8 cellular contexts compared by ENCODE assay signal in the genomic region with DNA sequence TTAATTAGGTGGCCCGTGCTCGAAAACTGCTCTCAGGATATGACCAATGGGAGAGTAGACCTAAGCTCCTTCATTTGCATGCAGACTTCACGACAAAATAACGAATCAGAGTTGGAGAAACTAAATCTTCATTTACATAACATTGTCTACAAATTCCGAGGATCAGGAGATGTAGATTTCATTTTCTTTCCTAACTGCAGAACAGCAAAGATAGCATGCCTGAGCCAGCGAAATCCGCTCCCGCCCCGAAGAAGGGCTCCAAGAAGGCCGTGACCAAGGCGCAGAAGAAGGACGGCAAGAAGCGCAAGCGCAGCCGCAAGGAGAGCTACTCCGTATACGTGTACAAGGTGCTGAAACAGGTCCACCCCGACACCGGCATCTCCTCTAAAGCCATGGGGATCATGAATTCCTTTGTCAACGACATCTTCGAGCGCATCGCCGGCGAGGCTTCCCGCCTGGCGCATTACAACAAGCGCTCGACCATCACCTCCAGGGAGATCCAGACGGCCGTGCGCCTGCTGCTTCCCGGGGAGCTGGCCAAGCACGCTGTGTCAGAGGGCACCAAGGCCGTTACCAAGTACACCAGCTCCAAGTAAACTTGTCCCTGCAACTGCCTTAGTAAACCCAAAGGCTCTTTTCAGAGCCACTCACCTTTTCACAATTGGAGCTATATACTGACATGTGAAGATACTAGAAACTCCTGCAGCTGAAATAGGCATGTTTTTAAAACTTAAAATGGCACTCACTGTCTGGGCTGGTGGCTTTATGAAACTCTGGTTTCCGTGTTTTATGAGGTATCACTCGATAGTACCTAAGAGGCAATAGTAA.
DNase-seq lines count a peak whose midpoint lies in the region; FAIRE-seq and TF ChIP-seq lines count a peak whose summit lies in the region.

No MANE protein-coding gene starts in this region.

- peaks cover 5 to 16% of the 10 kb centered on the region in 2 donors for H3K4me1 ChIP-seq in duodenal mucosa (ENCODE audit: control insufficient read depth in 1 of 2, insufficient read depth in 2 of 2, low read length in 2 of 2)

- peak; percentile 52 for DNase-seq in GM10248 (ENCODE audit: extremely low spot score)
- DNase-seq in HK-2 (ENCODE audit: unreplicated experiment) = peak; percentile 61
- peak; percentile 41 to 46 for DNase-seq in activated CD4-positive, alpha-beta T cell treated with anti-CD3 and anti-CD28 coated beads for 4 hours
- DNase-seq in left kidney (ENCODE audit: low read depth, low spot score) = peak; percentile 97
- peak; percentile 60 to 61 for DNase-seq in stimulated activated CD8-positive, alpha-beta memory T cell treated with anti-CD3 and anti-CD28 coated beads, Interleukin-15, amount 100 ng/mL, for 48 hours (ENCODE audit: low read depth in 2 of 2)
- no peak for DNase-seq in D721Med (ENCODE audit: insufficient read length, low spot score)
- DNase-seq in NCI-H2196 (lab: John Stamatoyannopoulos, UW; ENCODE audit: unreplicated experiment) = no peak

- POLR2A ChIA-PET in GM10248 (lab: Yijun Ruan, JAX) = interaction anchor here (1.0 to 3.4 kb wide), 12 partner anchors 10 to 949 kb away, joined by 4 to 54 read pairs (median 6); a partner anchor contains a TSS

- H3K9me3 ChIP-seq in duodenal mucosa (ENCODE audit: control insufficient read depth in 1 of 2, low read length in 2 of 2) = no peaks in the 10 kb centered on the region

- H3K27ac ChIP-seq in duodenal mucosa (ENCODE audit: low read depth, low read length) = peak overlapping the region; percentile 30

- peak overlapping the region; percentile 67 to 81 for H3K4me3 ChIP-seq in duodenal mucosa (ENCODE audit: low read depth in 1 of 2, low read length in 2 of 2)

- FAIRE-seq in D721Med (lab: Jason Lieb, UNC) = no peak

- no peaks in the 10 kb centered on the region for H3K27me3 ChIP-seq in duodenal mucosa (ENCODE audit: control insufficient read depth in 1 of 2, insufficient read depth in 2 of 2, low read length in 2 of 2)

- TF ChIP-seq CTCF in GM10248 (IDR thresholded peaks at IDR 0.05; ENCODE audit: control extremely low read depth, extremely low read depth, low read depth, missing control alignments) (no peak), D721Med (IDR thresholded peaks at IDR 0.05; ENCODE audit: insufficient read depth, missing control alignments) (no peak)

- no peaks in the 10 kb centered on the region for H3K36me3 ChIP-seq in duodenal mucosa (ENCODE audit: control insufficient read depth in 1 of 2, insufficient read depth in 2 of 2, low read length in 2 of 2)

- H3K9ac ChIP-seq in duodenal mucosa (ENCODE audit: low read depth in 1 of 2, low read length in 2 of 2) = peak overlapping the region; percentile 60 to 83

- CTCF ChIA-PET in GM10248 (lab: Yijun Ruan, JAX) = interaction anchor here (0.7 to 5.7 kb wide), 14 partner anchors 8 to 944 kb away, joined by 3 to 47 read pairs (median 3); a partner anchor contains a TSS

Comparison
In these comparisons a context has a peak if more than half of its experiments do, and no peak if none do; other contexts are left out.
1. DNase-seq: peak in GM10248 (single experiment), HK-2 (single experiment), activated CD4-positive, alpha-beta T cell treated with anti-CD3 and anti-CD28 coated beads for 4 hours (2 of 2), left kidney (single experiment) and stimulated activated CD8-positive, alpha-beta memory T cell treated with anti-CD3 and anti-CD28 coated beads, Interleukin-15, amount 100 ng/mL, for 48 hours (2 of 2); none in D721Med (single experiment) and NCI-H2196 (single experiment).